26 cellular contexts compared by ENCODE assay signal in genomic region chr4:132313852-132314251, GRCh38.
"Had no signal": no experiment of that assay in that cellular context is flagged by ENCODE, and none has a peak within 500 bp of the region (broad histone marks: within the 10 kb centered on the region; RNA-seq: fewer than 3 reads in every experiment).

No MANE protein-coding gene starts in this region.

- H3K4me1 ChIP-seq: colonic mucosa, esophagus squamous epithelium, gastrocnemius medialis, heart right ventricle, left lung, lower lobe of right lung had no signal

- H3K36me3 Mint-ChIP-seq: mesothelial cell of epicardium, naive B cell had no signal

- DNase-seq: colonic mucosa; cortex of kidney; effector CD8-positive, alpha-beta T cell; effector memory CD8-positive, alpha-beta T cell; endodermal cell; erythroblast; esophagus squamous epithelium; foreskin fibroblast; foreskin melanocyte; gastrocnemius medialis; glutamatergic neuron; heart right ventricle; hippocampal formation; left cardiac atrium; left lung; left ventricle myocardium superior; lower lobe of right lung; mesenchymal stem cell; mucosa of descending colon; naive B cell had no signal

- FAIRE-seq: endometrium, islet of Langerhans, keratinocyte had no signal

- H3K9me3 Mint-ChIP-seq: dendritic cell treated with granulocyte-macrophage colony-stimulating factor and Interleukin-4, amounts not matched to agents 40 ng/mL and 50 ng/mL, for 4 days; endodermal cell; mesothelial cell of epicardium; naive B cell had no signal

- H3K4me3 Mint-ChIP-seq: dendritic cell treated with granulocyte-macrophage colony-stimulating factor and Interleukin-4, amounts not matched to agents 40 ng/mL and 50 ng/mL, for 4 days; effector memory CD8-positive, alpha-beta T cell; endodermal cell; mesothelial cell of epicardium; naive B cell had no signal

- H3K36me3 ChIP-seq: colonic mucosa, esophagus squamous epithelium, gastrocnemius medialis, heart right ventricle, left lung, lower lobe of right lung had no signal

- H3K27me3 Mint-ChIP-seq: dendritic cell treated with granulocyte-macrophage colony-stimulating factor and Interleukin-4, amounts not matched to agents 40 ng/mL and 50 ng/mL, for 4 days; effector memory CD8-positive, alpha-beta T cell; naive B cell had no signal

- H3K4me3 ChIP-seq: colonic mucosa, esophagus squamous epithelium, gastrocnemius medialis, heart right ventricle, left lung, lower lobe of right lung, mucosa of descending colon had no signal

- H3K27ac ChIP-seq: colonic mucosa, epithelial cell of prostate, esophagus squamous epithelium, gastrocnemius medialis, heart right ventricle, left lung, lower lobe of right lung had no signal

- H3K27ac Mint-ChIP-seq: dendritic cell treated with granulocyte-macrophage colony-stimulating factor and Interleukin-4, amounts not matched to agents 40 ng/mL and 50 ng/mL, for 4 days; effector memory CD8-positive, alpha-beta T cell; endodermal cell; mesothelial cell of epicardium; naive B cell had no signal

- H3K4me1 Mint-ChIP-seq: endodermal cell, naive B cell had no signal

- H3K9me3 ChIP-seq: colonic mucosa, esophagus squamous epithelium, gastrocnemius medialis, left lung, lower lobe of right lung had no signal

- H3K27me3 ChIP-seq: colonic mucosa, esophagus squamous epithelium, gastrocnemius medialis, heart right ventricle, left lung had no signal
